In genomic region chr20:577167-577791, GRCh38 we compare ENCODE assay signal across 1 cellular context.
A peak's percentile ranks its signal among the peaks of the same experiment; 100 is the strongest.
TF ChIP-seq lines count a peak whose summit lies in the region.

No MANE protein-coding gene starts in this region.

TF ChIP-seq in K562, 482 proteins besides CTCF, POLR2A, EP300 and RAD21 (continued from another document and continues in another):
- TF ChIP-seq RERE (CRISPR knock-in tag; IDR thresholded peaks at IDR 0.05; ENCODE audit: borderline replicate concordance), result no peak
- 0 out of 2 replicates have a peak, but pooled peaks have one; percentile 55 for TF ChIP-seq ZNF511 (CRISPR knock-in tag; IDR thresholded peaks at IDR 0.05)
- peak; percentile 25 for TF ChIP-seq TBP (optimal IDR thresholded peaks at IDR 0.05; ENCODE audit: low read depth, low read length)
- no peak for TF ChIP-seq KLF16 (IDR thresholded peaks at IDR 0.05)
- no peak for TF ChIP-seq ZNF785 (CRISPR knock-in tag; IDR thresholded peaks at IDR 0.05)
- TF ChIP-seq ZNF146 (CRISPR knock-in tag; IDR thresholded peaks at IDR 0.05; ENCODE audit: unreplicated experiment), result no peak
- 0 out of 4 replicates have a peak, but pooled peaks of 1 of the 2 experiments have one; percentile 28 for TF ChIP-seq ZNF639 (CRISPR knock-in tag; conservative IDR thresholded peaks at IDR 0.05 in 1 of 2, IDR thresholded peaks at IDR 0.05 in 1 of 2)
- no peak for TF ChIP-seq ZNF449 (CRISPR knock-in tag; IDR thresholded peaks at IDR 0.05)
- TF ChIP-seq NRF1 (conservative IDR thresholded peaks at IDR 0.05 in 1 of 2, IDR thresholded peaks at IDR 0.05 in 1 of 2), result no peak
- no peak for TF ChIP-seq U2AF2 (optimal IDR thresholded peaks at IDR 0.05; ENCODE audit: low read depth, low read length)
- TF ChIP-seq LCOR (CRISPR knock-in tag; IDR thresholded peaks at IDR 0.05), result 0 out of 2 replicates have a peak, but pooled peaks have one; percentile 39
- peak; percentile 73; the same call in 1 of the 2 replicates for TF ChIP-seq SPI1 (IDR thresholded peaks at IDR 0.05; ENCODE audit: borderline replicate concordance, low read depth, low read length)
- no peak for TF ChIP-seq RNF2 (IDR thresholded peaks at IDR 0.05)
- no peak for TF ChIP-seq BRD9 (IDR thresholded peaks at IDR 0.05; ENCODE audit: low read depth, partially characterized antibody)
- TF ChIP-seq CHD1 (IDR thresholded peaks at IDR 0.05; ENCODE audit: low read length), result no peak
- TF ChIP-seq ZNF197 (CRISPR knock-in tag; IDR thresholded peaks at IDR 0.05; ENCODE audit: low read depth), result no peak
- no peak for TF ChIP-seq ZBTB9 (CRISPR knock-in tag; IDR thresholded peaks at IDR 0.05)
- no peak for TF ChIP-seq ZBTB12 (CRISPR knock-in tag; IDR thresholded peaks at IDR 0.05)
- TF ChIP-seq TCF7 (IDR thresholded peaks at IDR 0.05; ENCODE audit: borderline replicate concordance), result no peak
- no peak for TF ChIP-seq RBBP5 (IDR thresholded peaks at IDR 0.05; ENCODE audit: borderline replicate concordance, insufficient read depth, low read length, poor library complexity, severe bottlenecking)
- no peak for TF ChIP-seq E2F3 (CRISPR knock-in tag; IDR thresholded peaks at IDR 0.05)
- peak; percentile 33; the same call in 1 of the 2 replicates for TF ChIP-seq CXXC5 (CRISPR knock-in tag; IDR thresholded peaks at IDR 0.05)
- no peak; the same call in 1 of the 2 replicates for TF ChIP-seq FOSL1 (tag; conservative IDR thresholded peaks at IDR 0.05)
- TF ChIP-seq PKNOX1 (IDR thresholded peaks at IDR 0.05), result 0 out of 2 replicates have a peak, but pooled peaks have one; percentile 25
- TF ChIP-seq RBM22 (IDR thresholded peaks at IDR 0.05; ENCODE audit: low read depth, low read length, poor library complexity, severe bottlenecking), result no peak
- no peak for TF ChIP-seq VEZF1 (CRISPR knock-in tag; IDR thresholded peaks at IDR 0.05)
- no peak for TF ChIP-seq CCAR2 (IDR thresholded peaks at IDR 0.05; ENCODE audit: low read depth, low read length)
- peak; percentile 29 to 52; a peak in 2 of 4 replicates for TF ChIP-seq MNT (conservative IDR thresholded peaks at IDR 0.05)
- no peak for TF ChIP-seq MCM5 (IDR thresholded peaks at IDR 0.05; ENCODE audit: low read depth)
- TF ChIP-seq PRDM10 (IDR thresholded peaks at IDR 0.05; ENCODE audit: partially characterized antibody), result peak; percentile 65
- TF ChIP-seq ZMIZ1 (IDR thresholded peaks at IDR 0.05; ENCODE audit: low read depth in 2 of 2, low read length in 2 of 2), result no peak
